19 cellular contexts compared by ENCODE assay signal in the genomic region with DNA sequence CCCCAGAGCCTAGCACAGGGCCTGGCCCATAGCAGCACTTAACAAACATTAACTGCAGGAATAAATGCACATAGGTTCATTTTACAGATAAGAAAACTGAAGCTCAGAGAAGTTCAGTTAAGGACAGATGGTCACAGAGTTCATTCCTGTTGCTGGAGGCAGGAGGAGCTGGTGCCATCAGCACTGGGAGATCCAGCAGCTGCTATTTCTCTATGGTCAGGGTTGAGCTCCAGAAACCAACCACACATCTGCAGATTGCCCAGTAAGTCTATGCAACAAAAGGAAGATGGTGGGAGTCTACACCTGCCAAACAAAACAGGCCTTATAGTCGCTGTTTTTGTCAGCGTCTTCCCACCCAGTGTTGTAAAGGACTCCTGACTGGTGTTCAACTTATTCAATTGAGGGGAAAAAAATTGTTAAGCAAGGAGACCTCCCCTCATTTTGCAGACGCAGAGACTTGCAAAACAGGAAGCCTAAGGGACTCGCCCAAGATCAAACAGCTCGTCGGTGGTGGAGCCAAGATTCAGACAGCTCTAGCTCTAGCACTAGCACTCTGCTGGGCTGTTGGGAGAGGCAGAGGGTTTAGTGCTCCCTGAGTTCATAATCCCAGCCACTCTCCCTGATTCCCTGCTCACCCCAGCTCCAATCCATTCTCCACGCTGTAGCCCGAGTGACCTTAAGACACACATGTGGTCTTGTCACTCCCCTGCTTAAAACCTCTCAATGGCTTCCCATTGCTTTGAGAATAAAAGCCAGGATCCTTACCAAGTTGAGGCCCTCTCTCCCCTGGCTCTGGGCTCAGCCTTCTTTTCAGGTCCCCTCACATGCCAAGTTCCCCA. TPM values are rescaled to one million over a fixed set of nuclear protein-coding genes. Genes with fewer than 3 reads are reported as not detected.
DNase-seq lines count a peak whose midpoint lies in the region; ATAC-seq, FAIRE-seq and TF ChIP-seq lines count a peak whose summit lies in the region.
"Had no signal": no experiment of that assay in that cellular context is flagged by ENCODE, and none has a peak within 500 bp of the region (broad histone marks: within the 10 kb centered on the region; RNA-seq: fewer than 3 reads in every experiment).

No MANE protein-coding gene starts in this region.

- FAIRE-seq in HTR-8/SVneo (lab: Jason Lieb, UNC), result peak; percentile 26
- FAIRE-seq: RCC 7860 had no signal

- no TSS peak for BruUV-seq in A673 (replicated peaks; lab: Mats Ljungman, UMichigan)

- peaks cover 15% of the 10 kb centered on the region for H3K27me3 ChIP-seq in effector memory CD4-positive, alpha-beta T cell (replicated peaks; ENCODE audit: control insufficient read depth, insufficient read depth, low read length, poor library complexity, severe bottlenecking)
- H3K27me3 ChIP-seq in A673 (replicated peaks; ENCODE audit: insufficient read depth, low read depth, low read length, poor library complexity), result peaks cover 6% of the 10 kb centered on the region

- H3K9me3 ChIP-seq in effector memory CD4-positive, alpha-beta T cell (ENCODE audit: control insufficient read depth, low read length), result no peaks in the 10 kb centered on the region
- H3K9me3 ChIP-seq in A673 (ENCODE audit: low read depth, low read length, poor library complexity, severe bottlenecking), result no peaks in the 10 kb centered on the region

- intact Hi-C loops in A673 (cut with micrococcal nuclease; ENCODE audit: unreplicated experiment), result no loop called here

- TF ChIP-seq CTCF in A673 (conservative IDR thresholded peaks at IDR 0.05; ENCODE audit: low read depth, low read length), result no peak

- no peak overlapping the region for H3K4me3 ChIP-seq in effector memory CD4-positive, alpha-beta T cell (ENCODE audit: insufficient read depth, low read depth, low read length, poor library complexity, severe bottlenecking)
- H3K4me3 ChIP-seq in A673 (ENCODE audit: low read depth, low read length, poor library complexity, severe bottlenecking), result no peak overlapping the region

- H3K4me1 ChIP-seq in effector memory CD4-positive, alpha-beta T cell (ENCODE audit: control insufficient read depth, insufficient read depth, low read length, poor library complexity, severe bottlenecking), result peaks cover 3% of the 10 kb centered on the region
- peaks cover 7% of the 10 kb centered on the region for H3K4me1 ChIP-seq in A673 (ENCODE audit: insufficient read depth, low read length, poor library complexity, severe bottlenecking)

- POLR2A ChIA-PET in A673 (lab: Charles Lee; ENCODE audit: low non-redundant PET), result no interaction called here

- H3K27ac ChIP-seq in effector memory CD4-positive, alpha-beta T cell (ENCODE audit: insufficient read depth, low read length, poor library complexity, severe bottlenecking), result peak overlapping the region; percentile 26
- no peak overlapping the region for H3K27ac ChIP-seq in A673 (ENCODE audit: low read depth, low read length, poor library complexity, severe bottlenecking)
- H3K27ac ChIP-seq: C4-2B had no signal

- CTCF ChIA-PET in A673 (lab: Charles Lee), result no interaction called here

- ATAC-seq in HG03025 (IDR thresholded peaks at IDR 0.05; ENCODE audit: low FRiP score, unreplicated experiment), result no peak
- ATAC-seq: stimulated activated naive B cell treated with anti-CD40 and anti-IgM and Interleukin-4, amounts not matched to agents 10 μg/mL and 1 μg/mL and 100 μg/mL, for 72 hours; WTC11 had no signal

- DNase-seq in NCI-H82 (lab: John Stamatoyannopoulos, UW), result peak; percentile 72
- DNase-seq in NCI-H82 treated with DMSO at 0.1 percent for 48 hours (lab: John Stamatoyannopoulos, UW; ENCODE audit: unreplicated experiment), result no peak
- DNase-seq in HTR-8/SVneo (ENCODE audit: insufficient read length, low spot score), result no peak
- peak; percentile 46 for DNase-seq in activated T-cell treated with anti-CD3 and anti-CD28 coated beads, Interleukin-2, amount 50 U/mL, for 1 hour
- no peak for DNase-seq in effector memory CD4-positive, alpha-beta T cell
- DNase-seq in A673 (ENCODE audit: low spot score), result no peak
- DNase-seq in NCI-H2029 treated with DMSO at 0.1 percent for 48 hours (lab: John Stamatoyannopoulos, UW), result no peak
- DNase-seq: 8988T; anterior cingulate cortex; cerebellar nuclear complex; DMS79 treated with DMSO at 0.1 percent for 48 hours; H9; NCI-H1105 treated with DMSO at 0.1 percent for 48 hours; NCI-H748 treated with DMSO at 0.1 percent for 48 hours; stimulated activated naive B cell treated with anti-CD40 and anti-IgM and Interleukin-4, amounts not matched to agents 10 μg/mL and 1 μg/mL and 100 μg/mL, for 72 hours had no signal

- H3K36me3 ChIP-seq in effector memory CD4-positive, alpha-beta T cell (ENCODE audit: control insufficient read depth, insufficient read depth, low read length), result no peaks in the 10 kb centered on the region
- H3K36me3 ChIP-seq in A673 (ENCODE audit: insufficient read depth, low read length, poor library complexity, severe bottlenecking), result no peaks in the 10 kb centered on the region

RNA-seq across cellular contexts. Expression of gene NOG, which starts 9.0 kb away (rescaled TPM):
- 0.15 TPM in 1 of 2 replicates, not detected in the other for total RNA-seq in A673 (2021)
- total RNA-seq: H9 had no signal

Comparison
In these comparisons a context has a peak if more than half of its experiments do, and no peak if none do; other contexts are left out.
1. DNase-seq: peak in NCI-H82 (single experiment) and activated T-cell treated with anti-CD3 and anti-CD28 coated beads, Interleukin-2, amount 50 U/mL, for 1 hour (single experiment); none in NCI-H82 treated with DMSO at 0.1 percent for 48 hours (single experiment), HTR-8/SVneo (single experiment), effector memory CD4-positive, alpha-beta T cell (0 of 3), A673 (single experiment) and NCI-H2029 treated with DMSO at 0.1 percent for 48 hours (single experiment).